Comparison of ENCODE assay signal across 1 cellular context in the genomic region with DNA sequence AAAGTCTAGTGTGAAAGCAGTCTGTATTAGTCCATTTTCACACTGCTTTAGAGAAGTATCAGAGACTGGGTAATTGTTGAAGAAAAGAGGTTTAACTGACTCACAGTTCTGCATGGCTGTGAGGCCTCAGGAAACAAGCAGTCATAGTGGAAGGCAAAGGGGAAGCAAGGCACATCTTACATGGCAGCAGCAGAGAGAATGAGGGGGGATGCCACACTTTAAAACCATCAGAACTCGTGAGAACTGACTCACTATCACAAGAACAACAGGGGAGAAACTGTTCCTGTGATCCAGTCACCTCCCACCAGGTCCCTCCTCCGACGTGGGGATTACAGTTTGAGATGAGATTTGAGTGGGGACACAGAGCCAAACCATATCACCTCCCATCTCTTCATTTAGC.
TF ChIP-seq lines count a peak whose summit lies in the region.

No MANE protein-coding gene starts in this region.

TF ChIP-seq in SK-N-SH, 30 proteins besides CTCF, POLR2A, EP300 and RAD21:
- no peak for TF ChIP-seq YY1 (IDR thresholded peaks at IDR 0.05; ENCODE audit: low read depth)
TF ChIP-seq in SK-N-SH: peak in this region for 0.
